Comparison of ENCODE assay signal across 14 cellular contexts in genomic region chr12:79983969-79984629, GRCh38. TPM values are rescaled to one million over a fixed set of nuclear protein-coding genes. Genes with fewer than 3 reads are reported as not detected.
A peak's percentile ranks its signal among the peaks of the same experiment; 100 is the strongest.
DNase-seq lines count a peak whose midpoint lies in the region; ATAC-seq, FAIRE-seq and TF ChIP-seq lines count a peak whose summit lies in the region.
"Had no signal": no experiment of that assay in that cellular context is flagged by ENCODE, and none has a peak within 500 bp of the region (broad histone marks: within the 10 kb centered on the region; RNA-seq: fewer than 3 reads in every experiment).

No MANE protein-coding gene starts in this region.

- H3K4me3 ChIP-seq in AG09309 (ENCODE audit: control insufficient read depth, low read depth, low read length) (no peak overlapping the region), IMR-90 (ENCODE audit: insufficient read depth, low read depth, low read length) (no peak overlapping the region), K562 (no peak overlapping the region), left lung (no peak overlapping the region), aorta (ENCODE audit: low read length in 2 of 2) (no peak overlapping the region), spleen (no peak overlapping the region)
- H3K4me3 ChIP-seq: BLaER1 treated with 17β-estradiol and CSF1 and Interleukin-3, amounts not matched to agents 10 nM and 100 nM had no signal

- H3K14ac ChIP-seq in IMR-90 (replicated peaks; ENCODE audit: low read depth, low read length) = no peak overlapping the region

- CTCF ChIA-PET in IMR-90 (lab: Yijun Ruan, JAX) (no interaction called here), K562 (lab: Yijun Ruan, JAX; ENCODE audit: low intra/inter-chr PET ratio) (no interaction called here)

- no peak for ATAC-seq in IMR-90 (ENCODE audit: low read depth)
- peak; percentile 43; the same call in 1 of the 3 replicates for ATAC-seq in K562
- peak; percentile 30 for ATAC-seq in left lung
- ATAC-seq in aorta (ENCODE audit: low FRiP score) = no peak

- no peak overlapping the region for H2AK9ac ChIP-seq in IMR-90 (replicated peaks; ENCODE audit: low read depth, low read length, poor library complexity)

- peak overlapping the region; percentile 9; the same call in 1 of the 2 replicates for H4K91ac ChIP-seq in IMR-90 (ENCODE audit: insufficient read depth, low read depth, low read length)

- H3K9me3 ChIP-seq in IMR-90 (ENCODE audit: control insufficient read depth, insufficient read depth, low read length) (no peaks in the 10 kb centered on the region), K562 (replicated peaks; ENCODE audit: control insufficient read depth, insufficient read depth, low read depth, low read length) (no peaks in the 10 kb centered on the region), left lung (no peaks in the 10 kb centered on the region), aorta (ENCODE audit: control insufficient read depth, low read length) (no peaks in the 10 kb centered on the region), spleen (no peaks in the 10 kb centered on the region)
- H3K9me3 ChIP-seq: BLaER1 treated with 17β-estradiol and CSF1 and Interleukin-3, amounts not matched to agents 10 nM and 100 nM had no signal

- dilution Hi-C loops in IMR-90 (cut with HindIII; ENCODE audit: low sequenced_read_pairs, unreplicated experiment) = no loop called here

- H4K8ac ChIP-seq in IMR-90 (ENCODE audit: low read depth in 2 of 2, low read length in 2 of 2) = no peak overlapping the region

- H3K4me2 ChIP-seq in IMR-90 (ENCODE audit: low read depth, low read length) = no peak overlapping the region
- H3K4me2 ChIP-seq in K562 (ENCODE audit: insufficient read depth, low read length) = no peak overlapping the region
- H3K4me2 ChIP-seq: BLaER1 treated with 17β-estradiol and CSF1 and Interleukin-3, amounts not matched to agents 10 nM and 100 nM had no signal

- H3K4me1 ChIP-seq in IMR-90 (ENCODE audit: control insufficient read depth, insufficient read depth, low read length) (peaks cover 7% of the 10 kb centered on the region), K562 (replicated peaks in 1 of 2; ENCODE audit: control insufficient read depth in 2 of 2, insufficient read depth in 2 of 2, low read length in 2 of 2) (no peaks in the 10 kb centered on the region), left lung (no peaks in the 10 kb centered on the region), aorta (ENCODE audit: control insufficient read depth in 1 of 2, insufficient read depth in 2 of 2, low read length in 2 of 2) (no peaks in the 10 kb centered on the region), spleen (no peaks in the 10 kb centered on the region)
- H3K4me1 ChIP-seq: BLaER1 treated with 17β-estradiol and CSF1 and Interleukin-3, amounts not matched to agents 10 nM and 100 nM had no signal

- H3K36me3 ChIP-seq in IMR-90 (ENCODE audit: control insufficient read depth, insufficient read depth, low read length) (no peaks in the 10 kb centered on the region), K562 (ENCODE audit: control insufficient read depth, insufficient read depth, low read length) (no peaks in the 10 kb centered on the region), left lung (no peaks in the 10 kb centered on the region), aorta (ENCODE audit: control insufficient read depth in 1 of 2, insufficient read depth in 2 of 2, low read length in 1 of 2) (no peaks in the 10 kb centered on the region), spleen (no peaks in the 10 kb centered on the region)
- H3K36me3 ChIP-seq: BLaER1 treated with 17β-estradiol and CSF1 and Interleukin-3, amounts not matched to agents 10 nM and 100 nM had no signal

- H2BK20ac ChIP-seq in IMR-90 (ENCODE audit: low read depth, low read length) = peak overlapping the region; percentile 57

- TF ChIP-seq POLR2A in IMR-90 (IDR thresholded peaks at IDR 0.05; ENCODE audit: low read depth, low read length) (no peak), K562 (conservative IDR thresholded peaks at IDR 0.05) (no peak), spleen (IDR thresholded peaks at IDR 0.05) (no peak)

- H2BK120ac ChIP-seq in IMR-90 (ENCODE audit: low read depth, low read length) = no peak overlapping the region

- H3K9ac ChIP-seq in IMR-90 (ENCODE audit: low read depth, low read length) (no peak overlapping the region), K562 (ENCODE audit: insufficient read depth in 1 of 2, low read depth in 2 of 2, low read length in 2 of 2) (no peak overlapping the region)
- H3K9ac ChIP-seq: BLaER1 treated with 17β-estradiol and CSF1 and Interleukin-3, amounts not matched to agents 10 nM and 100 nM had no signal

- FAIRE-seq in K562 (lab: Jason Lieb, UNC) = no peak
- FAIRE-seq: GM19239 had no signal

- DNase-seq in AG09309 (ENCODE audit: low read depth) = peak; percentile 33
- peak; percentile 48 for DNase-seq in IMR-90
- no peak for DNase-seq in K562 (ENCODE audit: extremely low read depth in 1 of 4, low spot score in 3 of 4)
- DNase-seq in left lung = no peak
- no peak for DNase-seq in aorta
- DNase-seq in cerebellar nuclear complex (lab: John Stamatoyannopoulos, UW) = no peak
- DNase-seq in SW 1271 (lab: John Stamatoyannopoulos, UW) = no peak
- DNase-seq in spleen = no peak
- DNase-seq: anterior cingulate cortex; immature natural killer cell; occipital lobe; stimulated activated CD4-positive, alpha-beta T cell treated with anti-CD3 and anti-CD28 coated beads, Interleukin-2, amount 100 ng/mL, for 48 hours had no signal

- no peaks in the 10 kb centered on the region for H3K79me1 ChIP-seq in IMR-90 (ENCODE audit: low read depth in 1 of 2, low read length in 2 of 2)

- H2BK5ac ChIP-seq in IMR-90 (ENCODE audit: low read depth, low read length, poor library complexity, severe bottlenecking) = no peak overlapping the region

- H3K27ac ChIP-seq in IMR-90 (ENCODE audit: insufficient read depth, low read length) = no peak overlapping the region
- no peak overlapping the region for H3K27ac ChIP-seq in K562 (ENCODE audit: extremely low read depth, low read depth, low read length)
- H3K27ac ChIP-seq in left lung = no peak overlapping the region
- H3K27ac ChIP-seq in aorta (ENCODE audit: low read depth in 1 of 2, low read length in 2 of 2) = no peak overlapping the region
- no peak overlapping the region for H3K27ac ChIP-seq in spleen
- H3K27ac ChIP-seq: BLaER1 treated with 17β-estradiol and CSF1 and Interleukin-3, amounts not matched to agents 10 nM and 100 nM had no signal

- H4K5ac ChIP-seq in IMR-90 (ENCODE audit: low read depth, low read length) = no peak overlapping the region

- H3K9me1 ChIP-seq in IMR-90 (ENCODE audit: insufficient read depth, low read length) (peaks cover 3% of the 10 kb centered on the region; the same call in 1 of the 2 replicates), K562 (ENCODE audit: control insufficient read depth, insufficient read depth, low read length) (no peaks in the 10 kb centered on the region)

- H3K27me3 ChIP-seq in IMR-90 (ENCODE audit: control insufficient read depth, insufficient read depth, low read length) (no peaks in the 10 kb centered on the region), K562 (ENCODE audit: control insufficient read depth in 2 of 2, insufficient read depth in 2 of 2, low read length in 2 of 2) (no peaks in the 10 kb centered on the region; a peak in 2 of 5 replicates), left lung (no peaks in the 10 kb centered on the region), aorta (ENCODE audit: control insufficient read depth in 1 of 2, insufficient read depth in 2 of 2, low read length in 1 of 2) (no peaks in the 10 kb centered on the region), spleen (replicated peaks in 1 of 7) (no peaks in the 10 kb centered on the region)
- H3K27me3 ChIP-seq: BLaER1 treated with 17β-estradiol and CSF1 and Interleukin-3, amounts not matched to agents 10 nM and 100 nM had no signal

- peak overlapping the region; percentile 36 for H3K4ac ChIP-seq in IMR-90 (ENCODE audit: low read depth, low read length)

- 0 out of 2 replicates have a peak overlapping the region, but pooled peaks have one; percentile 12 for H3K23ac ChIP-seq in IMR-90 (ENCODE audit: low read depth, low read length)

- TF ChIP-seq CTCF in AG09309 (IDR thresholded peaks at IDR 0.05; ENCODE audit: control insufficient read depth, insufficient read depth, low read depth, low read length, missing control alignments) (no peak), IMR-90 (conservative IDR thresholded peaks at IDR 0.05; ENCODE audit: low read depth, low read length) (no peak), K562 (IDR thresholded peaks at IDR 0.05 in 2 of 3, conservative IDR thresholded peaks at IDR 0.05 in 1 of 3; ENCODE audit: insufficient read depth in 2 of 3, low read depth in 1 of 3, low read length in 3 of 3) (no peak), left lung (IDR thresholded peaks at IDR 0.05) (no peak), spleen (IDR thresholded peaks at IDR 0.05 in 8 of 11, conservative IDR thresholded peaks at IDR 0.05 in 3 of 11) (no peak)

- H3K18ac ChIP-seq in IMR-90 (ENCODE audit: low read depth, low read length) = no peak overlapping the region

- BruUV-seq in IMR-90 (replicated peaks; lab: Mats Ljungman, UMichigan) (no TSS peak), K562 (replicated peaks; lab: Mats Ljungman, UMichigan) (no TSS peak)

- H4K20me1 ChIP-seq in IMR-90 (ENCODE audit: insufficient read depth, low read length) (no peaks in the 10 kb centered on the region), K562 (replicated peaks; ENCODE audit: control insufficient read depth, insufficient read depth, low read length) (no peaks in the 10 kb centered on the region)
- H4K20me1 ChIP-seq: BLaER1 treated with 17β-estradiol and CSF1 and Interleukin-3, amounts not matched to agents 10 nM and 100 nM had no signal

- H3K56ac ChIP-seq in IMR-90 (ENCODE audit: extremely low read depth, insufficient read depth, low read length) = no peak overlapping the region

- H3K79me2 ChIP-seq in K562 (ENCODE audit: control insufficient read depth, insufficient read depth, low read length) = no peaks in the 10 kb centered on the region

- WGBS in IMR-90 (ENCODE audit: extremely low coverage in 2 of 2, insufficient read length in 1 of 2), 2 experiments = 87% methylated on average over 4 of the region's 6 CpGs; no CpG with 5 or more reads in 1 of the 2 experiments
- WGBS in K562 (ENCODE audit: insufficient coverage, low coverage, missing lambda C conversion rate) = 0% methylated on average over 6 of the region's 6 CpGs
- 83 to 84% methylated on average over 6 of the region's 6 CpGs for WGBS in aorta, 2 donors
- 85 to 94% (median 92%) methylated on average over 6 of the region's 6 CpGs for WGBS in spleen, 5 donors

- no peak for TF ChIP-seq RAD21 in IMR-90 (IDR thresholded peaks at IDR 0.05; ENCODE audit: low read length)
- TF ChIP-seq RAD21 in K562 (CRISPR knock-in tag; conservative IDR thresholded peaks at IDR 0.05 in 1 of 2, IDR thresholded peaks at IDR 0.05 in 1 of 2) = no peak

- no peak for TF ChIP-seq EP300 in K562 (IDR thresholded peaks at IDR 0.05; ENCODE audit: low read length)

- intact Hi-C loops in IMR-90 (cut with micrococcal nuclease) (no loop called here), K562 (cut with micrococcal nuclease) (no loop called here), left lung (cut with DNase I) (no loop called here), aorta (cut with DNase I) (no loop called here), spleen (cut with DNase I; ENCODE audit: low total_unique reads) (no loop called here)

- in situ Hi-C loops in IMR-90 (cut with MboI; ENCODE audit: low sequenced_read_pairs) (no loop called here), K562 (cut with MboI) (no loop called here)

- H2AFZ ChIP-seq in IMR-90 (replicated peaks; ENCODE audit: low read length, poor library complexity) (peak overlapping the region; percentile 57), K562 (ENCODE audit: low read depth, low read length) (no peak overlapping the region)

- H2BK15ac ChIP-seq in IMR-90 (ENCODE audit: low read depth, low read length) = no peak overlapping the region; the same call in 2 of the 3 replicates

- POLR2A ChIA-PET in IMR-90 (lab: Charles Lee; ENCODE audit: unreplicated experiment) = no interaction called here
- POLR2A ChIA-PET in K562 (lab: Yijun Ruan, JAX) = interaction anchor here (0.6 kb wide), 1 partner anchor 10 kb away, joined by 3 read pairs; no protein-coding TSS in a partner anchor

- H2AK5ac ChIP-seq in IMR-90 (ENCODE audit: low read depth, low read length) = no peak overlapping the region

RNA-seq across cellular contexts. Expression of gene PPP1R12A, which starts 49.2 kb away (rescaled TPM):
- total RNA-seq in IMR-90 (2012; rRNA removed) (112 and 204 TPM in 2 replicates), K562 (2014; rRNA removed) (68.0 and 116 TPM in 2 replicates), K562 (2014; rRNA removed; fragmentation: Illumina TruSeq; extraction: Trizol) (106 and 131 TPM in 2 replicates), K562 (2015; rRNA removed; fragmentation: Illumina TruSeq; extraction: Trizol) (118 and 119 TPM in 2 replicates), K562 (2021) (51.9 and 53.3 TPM in 2 replicates), left lung (10 to 100 TPM; 62.9 to 87.2 TPM), aorta (100 to 1,000 TPM; 194 to 287 TPM), spleen (100 to 1,000 TPM in 5 of 7 donors, 10 to 100 TPM in 2; 91.1 to 141 (median 112) TPM)
- polyA plus RNA-seq in IMR-90 (2012; rRNA removed) (43.8 and 47.7 TPM in 2 replicates), K562 (2011; rRNA removed) (49.3 and 51.3 TPM in 2 replicates), K562 (2014; fragmentation: Illumina TruSeq; extraction: Trizol) (83.8 and 109 TPM in 2 replicates), K562 (2014; fragmentation: Nextera tagmentation; extraction: Ambion mirVana) (10 to 100 TPM; 26.4 to 42.3 TPM), K562 (2014; rRNA removed) (37.0 and 44.1 TPM in 2 replicates), aorta (100 to 1,000 TPM in 1 of 2 donors, 10 to 100 TPM in 1; 24.8 to 274 TPM), spleen (10 to 100 TPM; 14.4 to 22.5 (median 21.1) TPM)
- polyA plus RNA-seq in IMR-90 (2012; cell fraction: cytosol; rRNA removed) = 8.5 and 8.9 TPM in 2 replicates
- 23.8 and 84.0 TPM in 2 replicates for polyA plus RNA-seq in IMR-90 (2012; cell fraction: nucleus; rRNA removed; ENCODE audit: low replicate concordance)
- 78.5 and 335 TPM in 2 replicates for total RNA-seq in K562 (2011; cell fraction: chromatin; rRNA removed; ENCODE audit: low replicate concordance)
- total RNA-seq in K562 (2011; cell fraction: nucleolus; rRNA removed) = 46.4 and 56.5 TPM in 2 replicates
- 94.4 and 121 TPM in 2 replicates for total RNA-seq in K562 (2011; cell fraction: nucleoplasm; rRNA removed)
- polyA plus RNA-seq in K562 (2011; cell fraction: cytosol; rRNA removed) = 11.0 and 12.7 TPM in 2 replicates
- polyA plus RNA-seq in K562 (2011; cell fraction: nucleus; rRNA removed) = 52.5 and 67.8 TPM in 2 replicates
- 29.0 and 33.0 TPM in 2 replicates for polyA plus RNA-seq in K562 (2012)
- 232 and 234 TPM in 2 replicates for polyA minus RNA-seq in K562 (2011; rRNA and poly(A)+ RNA removed)
- 52.6 and 79.4 TPM in 2 replicates for polyA minus RNA-seq in K562 (2011; cell fraction: cytosol; rRNA and poly(A)+ RNA removed)
- 96.9 and 176 TPM in 2 replicates for polyA minus RNA-seq in K562 (2011; cell fraction: nucleus; rRNA and poly(A)+ RNA removed)

Comparison
In these comparisons a context has a peak if more than half of its experiments do, and no peak if none do; other contexts are left out.
1. DNase-seq: peak in AG09309 (single experiment) and IMR-90 (single experiment); none in K562 (0 of 4), left lung (0 of 2), aorta (0 of 2), cerebellar nuclear complex (0 of 2), SW 1271 (0 of 2) and spleen (single experiment).
2. ATAC-seq: peak in K562 (single experiment) and left lung (single experiment); none in IMR-90 (single experiment) and aorta (single experiment).